8 cellular contexts compared by ENCODE assay signal in genomic region chr6:90478789-90479602, GRCh38.
DNase-seq lines count a peak whose midpoint lies in the region; ATAC-seq, FAIRE-seq and TF ChIP-seq lines count a peak whose summit lies in the region.

No MANE protein-coding gene starts in this region.

- in situ Hi-C loops in gastrocnemius medialis (cut with MboI; ENCODE audit: low sequenced_read_pairs in 4 of 4): loop anchor here in 3 of 4 donors (5.0 to 10.0 kb wide), 6 partner anchors 82 to 537 kb away; partner anchors contain the start of gene BACH2 (in 1 of the 3)

- no peak for TF ChIP-seq POLR2A in gastrocnemius medialis (IDR thresholded peaks at IDR 0.05)

- no peaks in the 10 kb centered on the region for H3K36me3 Mint-ChIP-seq in T-helper 2 cell treated with Interferon-gamma antibody and Interleukin-4, amounts not matched to agents 5 μg/mL and 100 μg/mL, for 36 hours (ENCODE audit: low read depth)

- intact Hi-C loops in ascending aorta (cut with DNase I) (loop anchor here (1.0 to 5.0 kb wide), 6 partner anchors 86 to 539 kb away; no protein-coding TSS in a partner anchor), right cardiac atrium (cut with DNase I) (loop anchor here in 3 of 4 donors (2.0 to 10.0 kb wide), 6 partner anchors 84 to 538 kb away; no protein-coding TSS in a partner anchor), gastrocnemius medialis (cut with DNase I; ENCODE audit: low total_unique reads) (loop anchor here (1.0 to 10.0 kb wide), 7 partner anchors 86 to 1064 kb away; partner anchors contain the start of genes BACH2 and RRAGD)

- peak; percentile 92 for FAIRE-seq in A204.1 (lab: Jason Lieb, UNC)

- TF ChIP-seq CTCF in ascending aorta (IDR thresholded peaks at IDR 0.05): peak; percentile 83 to 89 (median 83)
- peak; percentile 86 to 94 (median 93) for TF ChIP-seq CTCF in gastrocnemius medialis (IDR thresholded peaks at IDR 0.05 in 4 of 5, conservative IDR thresholded peaks at IDR 0.05 in 1 of 5)

- H3K4me1 Mint-ChIP-seq in T-helper 2 cell treated with Interferon-gamma antibody and Interleukin-4, amounts not matched to agents 5 μg/mL and 100 μg/mL, for 36 hours (ENCODE audit: low read depth): peaks cover 53% of the 10 kb centered on the region

- ATAC-seq in GM18520 (IDR thresholded peaks at IDR 0.05; ENCODE audit: unreplicated experiment) (peak; percentile 77), HG03060 (IDR thresholded peaks at IDR 0.05; ENCODE audit: low read depth, unreplicated experiment) (peak; percentile 79), right cardiac atrium (peak; percentile 99 to 100), gastrocnemius medialis (peak; percentile 99 to 100)

- no peaks in the 10 kb centered on the region for H3K27me3 Mint-ChIP-seq in T-helper 2 cell treated with Interferon-gamma antibody and Interleukin-4, amounts not matched to agents 5 μg/mL and 100 μg/mL, for 36 hours (ENCODE audit: low read depth)

- H3K4me3 Mint-ChIP-seq in T-helper 2 cell treated with Interferon-gamma antibody and Interleukin-4, amounts not matched to agents 5 μg/mL and 100 μg/mL, for 36 hours: peak overlapping the region; percentile 63

- DNase-seq in NCI-H2029 treated with DMSO at 0.1 percent for 48 hours (lab: John Stamatoyannopoulos, UW) (peak; percentile 48), ascending aorta (ENCODE audit: low spot score in 2 of 2) (peak; percentile 75 to 94), right cardiac atrium (peak; percentile 89 to 93 (median 91)), gastrocnemius medialis (peak; percentile 92 to 95)
- peak; percentile 85 for DNase-seq in T-helper 2 cell treated with Interferon-gamma antibody and Interleukin-4, amounts not matched to agents 5 μg/mL and 100 μg/mL, for 36 hours (ENCODE audit: low spot score)

- H3K27me3 ChIP-seq in ascending aorta (no peaks in the 10 kb centered on the region), right cardiac atrium (ENCODE audit: control insufficient read depth, insufficient read depth) (no peaks in the 10 kb centered on the region), gastrocnemius medialis (no peaks in the 10 kb centered on the region)

- peak overlapping the region; percentile 82 for H3K27ac Mint-ChIP-seq in T-helper 2 cell treated with Interferon-gamma antibody and Interleukin-4, amounts not matched to agents 5 μg/mL and 100 μg/mL, for 36 hours

- no peak overlapping the region for H3K27ac ChIP-seq in ascending aorta
- H3K27ac ChIP-seq in right cardiac atrium (ENCODE audit: low read length): no peak overlapping the region
- H3K27ac ChIP-seq in gastrocnemius medialis: peak overlapping the region; percentile 31 to 68 (median 58)

- H3K36me3 ChIP-seq in ascending aorta (no peaks in the 10 kb centered on the region), gastrocnemius medialis (no peaks in the 10 kb centered on the region)

- no peak overlapping the region for H3K4me3 ChIP-seq in ascending aorta
- no peak overlapping the region for H3K4me3 ChIP-seq in right cardiac atrium (ENCODE audit: low read length)
- H3K4me3 ChIP-seq in gastrocnemius medialis: no peak overlapping the region

- 38% methylated on average over 15 of the region's 15 CpGs for WGBS in right cardiac atrium

- H3K9me3 Mint-ChIP-seq in T-helper 2 cell treated with Interferon-gamma antibody and Interleukin-4, amounts not matched to agents 5 μg/mL and 100 μg/mL, for 36 hours: no peaks in the 10 kb centered on the region

- H3K9me3 ChIP-seq in ascending aorta (no peaks in the 10 kb centered on the region), right cardiac atrium (ENCODE audit: control insufficient read depth, low read length) (no peaks in the 10 kb centered on the region), gastrocnemius medialis (no peaks in the 10 kb centered on the region)

- no peaks in the 10 kb centered on the region for H3K4me1 ChIP-seq in ascending aorta
- peaks cover 3% of the 10 kb centered on the region for H3K4me1 ChIP-seq in right cardiac atrium (ENCODE audit: control insufficient read depth, insufficient read depth, low read length)
- H3K4me1 ChIP-seq in gastrocnemius medialis: peaks cover 0 to 5% of the 10 kb centered on the region in 2 donors

Comparison
In these comparisons a context has a peak if more than half of its experiments do, and no peak if none do; other contexts are left out.
1. H3K27ac ChIP-seq: peak in gastrocnemius medialis (4 of 4); none in ascending aorta (0 of 2) and right cardiac atrium (single experiment).
2. Peak in every context shown above with its lines, with median percentiles within 50 percentile points of each other: ATAC-seq and DNase-seq.